Comparison of ENCODE assay signal across 18 cellular contexts in the genomic region with DNA sequence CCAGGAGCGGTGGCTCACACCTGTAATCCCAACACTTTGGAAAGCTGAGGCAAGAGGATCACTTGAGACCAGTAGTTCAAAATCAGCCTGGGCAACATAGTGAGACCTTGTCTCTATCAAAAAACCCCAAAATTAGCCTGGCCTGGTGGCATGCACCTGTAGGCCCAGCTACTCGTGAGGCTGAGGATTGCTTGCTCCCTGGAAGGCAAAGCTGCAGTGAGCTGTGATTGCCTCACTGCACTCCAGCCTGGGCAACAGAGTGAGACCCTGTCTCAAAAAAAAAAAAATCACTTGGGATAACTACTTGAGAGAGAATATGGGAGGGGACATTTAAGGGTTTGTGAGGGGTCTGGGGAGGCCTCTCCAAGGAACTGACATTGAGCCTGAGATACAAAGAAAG.
A peak's percentile ranks its signal among the peaks of the same experiment; 100 is the strongest.
DNase-seq lines count a peak whose midpoint lies in the region; ATAC-seq, FAIRE-seq and TF ChIP-seq lines count a peak whose summit lies in the region.
"Had no signal": no experiment of that assay in that cellular context is flagged by ENCODE, and none has a peak within 500 bp of the region (broad histone marks: within the 10 kb centered on the region; RNA-seq: fewer than 3 reads in every experiment).

No MANE protein-coding gene starts in this region.

- WGBS in K562 (ENCODE audit: insufficient coverage, low coverage, missing lambda C conversion rate) = 47% methylated on average over 2 of the region's 2 CpGs

- H3K4me1 ChIP-seq in GM23338 (ENCODE audit: insufficient read depth) (peaks cover 13% of the 10 kb centered on the region), K562 (replicated peaks in 1 of 2; ENCODE audit: control insufficient read depth in 2 of 2, insufficient read depth in 2 of 2, low read length in 2 of 2) (peaks cover 15 to 44% of the 10 kb centered on the region in 2 experiments), neural progenitor cell (peaks cover 31% of the 10 kb centered on the region)

- DNase-seq in GM23338 (ENCODE audit: low spot score) (no peak), K562 (ENCODE audit: extremely low read depth in 1 of 4, low spot score in 3 of 4) (no peak), neural progenitor cell (ENCODE audit: low spot score) (no peak), NCI-H2227 treated with DMSO at 0.1 percent for 48 hours (lab: John Stamatoyannopoulos, UW) (no peak), KG1 (lab: John Stamatoyannopoulos, UW) (no peak)
- no peak for DNase-seq in activated naive CD4-positive, alpha-beta T cell treated with anti-CD3 and anti-CD28 coated beads, Interleukin-2, amount 10 ng/mL, durations not matched to agents 7 days and 5 days
- DNase-seq: CD4-positive, alpha-beta T cell; CD8-positive, alpha-beta memory T cell; DMS 273 treated with DMSO at 0.1 percent for 48 hours; EL; GDM1; H9 had no signal

- peak overlapping the region in 1 of 2 experiments; percentile 17; a peak in 1 of 4 replicates for H3K9ac ChIP-seq in K562 (ENCODE audit: insufficient read depth in 1 of 2, low read depth in 2 of 2, low read length in 2 of 2)
- H3K9ac ChIP-seq in neural progenitor cell = no peak overlapping the region

- CTCF ChIA-PET in K562 (lab: Yijun Ruan, JAX; ENCODE audit: low intra/inter-chr PET ratio) = interaction anchor here (0.6 kb wide), 1 partner anchor 1493 kb away, joined by 3 read pairs; no protein-coding TSS in a partner anchor
- CTCF ChIA-PET in activated naive CD4-positive, alpha-beta T cell treated with anti-CD3 and anti-CD28 coated beads, Interleukin-2, amount 10 ng/mL, durations not matched to agents 7 days and 5 days (lab: Charles Lee) = interaction anchor here (1.5 kb wide), 1 partner anchor 9 kb away, joined by 3 read pairs; no protein-coding TSS in a partner anchor

- intact Hi-C loops in K562 (cut with micrococcal nuclease) = no loop called here

- H3K27me3 Mint-ChIP-seq in GM23338 (ENCODE audit: insufficient read depth, low read depth, poor library complexity) = peaks cover 10% of the 10 kb centered on the region
- H3K27me3 Mint-ChIP-seq in neural progenitor cell (ENCODE audit: insufficient read depth, low read depth) = peaks cover 8% of the 10 kb centered on the region
- no peaks in the 10 kb centered on the region for H3K27me3 Mint-ChIP-seq in activated naive CD4-positive, alpha-beta T cell treated with anti-CD3 and anti-CD28 coated beads, Interleukin-2, amount 10 ng/mL, durations not matched to agents 7 days and 5 days

- in situ Hi-C loops in K562 (cut with MboI) = no loop called here

- no peaks in the 10 kb centered on the region for H3K9me3 Mint-ChIP-seq in GM23338
- no peaks in the 10 kb centered on the region for H3K9me3 Mint-ChIP-seq in neural progenitor cell
- no peaks in the 10 kb centered on the region for H3K9me3 Mint-ChIP-seq in activated naive CD4-positive, alpha-beta T cell treated with anti-CD3 and anti-CD28 coated beads, Interleukin-2, amount 10 ng/mL, durations not matched to agents 7 days and 5 days
- H3K9me3 Mint-ChIP-seq: CD4-positive, alpha-beta T cell; H9 had no signal

- no peak for TF ChIP-seq EP300 in K562 (IDR thresholded peaks at IDR 0.05; ENCODE audit: low read length)

- no peak overlapping the region for H3K27ac Mint-ChIP-seq in GM23338
- no peak overlapping the region for H3K27ac Mint-ChIP-seq in neural progenitor cell
- no peak overlapping the region for H3K27ac Mint-ChIP-seq in activated naive CD4-positive, alpha-beta T cell treated with anti-CD3 and anti-CD28 coated beads, Interleukin-2, amount 10 ng/mL, durations not matched to agents 7 days and 5 days
- H3K27ac Mint-ChIP-seq: CD14-positive monocyte; CD4-positive, alpha-beta T cell had no signal

- H3F3A ChIP-seq in GM23338 (replicated peaks; ENCODE audit: low read depth) (no peaks in the 10 kb centered on the region), neural progenitor cell (ENCODE audit: low read depth) (peaks cover 23% of the 10 kb centered on the region)

- no peak for ATAC-seq in GM23338
- ATAC-seq in K562 = no peak
- no peak for ATAC-seq in GM19328 (IDR thresholded peaks at IDR 0.05; ENCODE audit: unreplicated experiment)
- ATAC-seq: GM12878, HCT116 had no signal

- H3K4me3 Mint-ChIP-seq in GM23338 (no peak overlapping the region), neural progenitor cell (no peak overlapping the region)
- H3K4me3 Mint-ChIP-seq in activated naive CD4-positive, alpha-beta T cell treated with anti-CD3 and anti-CD28 coated beads, Interleukin-2, amount 10 ng/mL, durations not matched to agents 7 days and 5 days = no peak overlapping the region
- H3K4me3 Mint-ChIP-seq: CD14-positive monocyte; CD4-positive, alpha-beta T cell; CD8-positive, alpha-beta memory T cell had no signal

- peak overlapping the region; percentile 29; the same call in 1 of the 2 replicates for H3K4me2 ChIP-seq in GM23338
- peak overlapping the region; percentile 58 for H3K4me2 ChIP-seq in K562 (ENCODE audit: insufficient read depth, low read length)
- peak overlapping the region; percentile 40 for H3K4me2 ChIP-seq in neural progenitor cell

- H2AFZ ChIP-seq in GM23338 (no peak overlapping the region), K562 (ENCODE audit: low read depth, low read length) (no peak overlapping the region), neural progenitor cell (replicated peaks) (no peak overlapping the region)

- POLR2A ChIA-PET in K562 (lab: Yijun Ruan, JAX) = no interaction called here

- TF ChIP-seq POLR2A in K562 (conservative IDR thresholded peaks at IDR 0.05) = no peak

- no TSS peak for BruUV-seq in K562 (replicated peaks; lab: Mats Ljungman, UMichigan)

- TF ChIP-seq CTCF in GM23338 (conservative IDR thresholded peaks at IDR 0.05; ENCODE audit: low read depth in 2 of 2) (no peak), K562 (IDR thresholded peaks at IDR 0.05 in 2 of 3, conservative IDR thresholded peaks at IDR 0.05 in 1 of 3; ENCODE audit: insufficient read depth in 2 of 3, low read depth in 1 of 3, low read length in 3 of 3) (no peak), neural progenitor cell (IDR thresholded peaks at IDR 0.05) (no peak)

- H4K20me1 ChIP-seq in GM23338 (replicated peaks; ENCODE audit: insufficient read depth) = no peaks in the 10 kb centered on the region
- no peaks in the 10 kb centered on the region for H4K20me1 ChIP-seq in K562 (replicated peaks; ENCODE audit: control insufficient read depth, insufficient read depth, low read length)
- no peaks in the 10 kb centered on the region for H4K20me1 ChIP-seq in neural progenitor cell (ENCODE audit: low read depth)

- H3K4me3 ChIP-seq in GM23338 (no peak overlapping the region), K562 (no peak overlapping the region), neural progenitor cell (no peak overlapping the region)
- H3K4me3 ChIP-seq: GM12878 had no signal

- H3K27me3 ChIP-seq in GM23338 (ENCODE audit: insufficient read depth) = no peaks in the 10 kb centered on the region
- H3K27me3 ChIP-seq in K562 (ENCODE audit: control insufficient read depth in 2 of 2, insufficient read depth in 2 of 2, low read length in 2 of 2) = no peaks in the 10 kb centered on the region
- no peaks in the 10 kb centered on the region for H3K27me3 ChIP-seq in neural progenitor cell

- H3K9me3 ChIP-seq in K562 (replicated peaks; ENCODE audit: control insufficient read depth, insufficient read depth, low read depth, low read length) = peaks cover 7% of the 10 kb centered on the region
- no peaks in the 10 kb centered on the region for H3K9me3 ChIP-seq in neural progenitor cell (ENCODE audit: low read depth)

- H3K36me3 ChIP-seq in GM23338 (ENCODE audit: insufficient read depth) = no peaks in the 10 kb centered on the region
- H3K36me3 ChIP-seq in K562 (ENCODE audit: control insufficient read depth, insufficient read depth, low read length) = peaks cover 39% of the 10 kb centered on the region
- H3K36me3 ChIP-seq in neural progenitor cell = no peaks in the 10 kb centered on the region

- no peak overlapping the region for H3K27ac ChIP-seq in GM23338 (ENCODE audit: low read depth)
- H3K27ac ChIP-seq in K562 (ENCODE audit: extremely low read depth, low read depth, low read length) = no peak overlapping the region
- H3K27ac ChIP-seq in neural progenitor cell = no peak overlapping the region

- H3K79me2 ChIP-seq in GM23338 (replicated peaks; ENCODE audit: insufficient read depth) = no peaks in the 10 kb centered on the region
- peaks cover 80% of the 10 kb centered on the region for H3K79me2 ChIP-seq in K562 (ENCODE audit: control insufficient read depth, insufficient read depth, low read length)
- no peaks in the 10 kb centered on the region for H3K79me2 ChIP-seq in neural progenitor cell (ENCODE audit: low read depth)

- H3K9me1 ChIP-seq in K562 (ENCODE audit: control insufficient read depth, insufficient read depth, low read length) = no peaks in the 10 kb centered on the region

- no peak for TF ChIP-seq RAD21 in K562 (CRISPR knock-in tag; conservative IDR thresholded peaks at IDR 0.05 in 1 of 2, IDR thresholded peaks at IDR 0.05 in 1 of 2)

- no peaks in the 10 kb centered on the region for H3K36me3 Mint-ChIP-seq in GM23338 (ENCODE audit: low read depth)
- no peaks in the 10 kb centered on the region for H3K36me3 Mint-ChIP-seq in neural progenitor cell
- no peaks in the 10 kb centered on the region for H3K36me3 Mint-ChIP-seq in activated naive CD4-positive, alpha-beta T cell treated with anti-CD3 and anti-CD28 coated beads, Interleukin-2, amount 10 ng/mL, durations not matched to agents 7 days and 5 days
- H3K36me3 Mint-ChIP-seq: CD14-positive monocyte had no signal

- no peak for FAIRE-seq in K562 (lab: Jason Lieb, UNC)
- FAIRE-seq: D721Med, GM12878, GM18507 had no signal

- peaks cover 2% of the 10 kb centered on the region; the same call in 1 of the 2 replicates for H3K9me2 ChIP-seq in GM23338 (ENCODE audit: insufficient read depth)

- H3K4me1 Mint-ChIP-seq in GM23338 (peaks cover 12% of the 10 kb centered on the region), neural progenitor cell (peaks cover 24% of the 10 kb centered on the region)
- H3K4me1 Mint-ChIP-seq in activated naive CD4-positive, alpha-beta T cell treated with anti-CD3 and anti-CD28 coated beads, Interleukin-2, amount 10 ng/mL, durations not matched to agents 7 days and 5 days = no peaks in the 10 kb centered on the region
- H3K4me1 Mint-ChIP-seq: CD14-positive monocyte; CD8-positive, alpha-beta memory T cell had no signal

TF ChIP-seq in GM23338, 12 proteins besides CTCF, POLR2A, EP300 and RAD21 (continues in another document):
- TF ChIP-seq JUNB (IDR thresholded peaks at IDR 0.05; ENCODE audit: unreplicated experiment) (no peak), ZNF114 (CRISPR knock-in tag; IDR thresholded peaks at IDR 0.05) (no peak), EZH2 (IDR thresholded peaks at IDR 0.05; ENCODE audit: low read depth, unreplicated experiment) (no peak), NANOG (IDR thresholded peaks at IDR 0.05; ENCODE audit: borderline replicate concordance) (no peak)

TF ChIP-seq in K562, 482 proteins besides CTCF, POLR2A, EP300 and RAD21:
- TF ChIP-seq ZNF133 (CRISPR knock-in tag; IDR thresholded peaks at IDR 0.05) (no peak), ZNF431 (CRISPR knock-in tag; IDR thresholded peaks at IDR 0.05) (no peak), ZNF121 (CRISPR knock-in tag; conservative IDR thresholded peaks at IDR 0.05) (peak; percentile 71)
